7 cellular contexts compared by ENCODE assay signal in the genomic region with DNA sequence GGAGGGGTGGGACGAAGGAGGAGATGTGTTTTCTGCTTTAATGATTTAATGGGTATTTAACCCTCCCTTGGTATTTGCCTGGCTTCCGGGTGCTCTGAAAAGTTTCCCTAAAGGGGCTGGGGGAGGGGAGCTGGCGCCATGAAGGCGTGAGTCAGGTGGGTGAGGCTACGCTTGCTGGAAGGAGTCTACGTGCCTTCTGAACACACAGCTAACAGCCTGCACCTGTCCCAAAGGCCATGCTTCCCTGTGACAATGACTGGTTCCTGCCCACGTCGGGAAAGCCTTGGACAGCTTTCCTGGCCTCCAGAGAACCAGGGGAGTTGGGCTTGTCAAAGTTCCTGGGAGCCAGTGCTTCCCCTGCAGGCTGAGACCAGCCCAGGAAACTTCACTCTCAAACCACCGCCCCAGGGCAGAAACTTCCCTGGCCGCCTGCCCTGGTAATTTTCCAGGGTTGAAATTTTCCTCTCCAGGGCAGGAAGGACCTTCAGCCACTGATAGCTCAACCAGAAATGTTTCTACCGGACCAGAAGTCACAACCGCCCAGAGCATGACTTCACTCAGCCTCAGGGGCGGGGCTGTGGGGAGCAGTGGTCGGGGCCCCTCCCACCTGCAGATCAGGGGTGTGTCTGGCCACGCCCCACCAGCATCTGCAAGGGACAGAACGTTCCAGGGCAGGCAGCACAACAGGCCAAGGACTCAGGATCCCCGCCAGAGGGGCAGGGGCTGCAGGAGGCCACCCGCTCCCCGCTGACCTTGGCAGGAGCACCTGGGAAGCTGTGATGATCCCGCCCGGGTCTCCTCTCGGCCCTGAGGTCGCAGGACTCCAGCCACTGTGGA. TPM values are rescaled to one million over a fixed set of nuclear protein-coding genes. Genes with fewer than 3 reads are reported as not detected.
DNase-seq lines count a peak whose midpoint lies in the region; ATAC-seq, FAIRE-seq and TF ChIP-seq lines count a peak whose summit lies in the region.

No MANE protein-coding gene starts in this region.

- H3K4me3 ChIP-seq in WERI-Rb-1 (ENCODE audit: low read depth, low read length) = no peak overlapping the region
- no peak overlapping the region for H3K4me3 ChIP-seq in bronchial epithelial cell (ENCODE audit: low read depth, low read length)

- H3K27ac ChIP-seq in WERI-Rb-1 = peak overlapping the region; percentile 43; the same call in 1 of the 2 replicates

- H3K4me3 Mint-ChIP-seq in HFFc6 = peak overlapping the region; percentile 73

- no peaks in the 10 kb centered on the region for H3K36me3 Mint-ChIP-seq in HFFc6 (ENCODE audit: low read depth)

- H3K9me3 Mint-ChIP-seq in HFFc6 = no peaks in the 10 kb centered on the region

- TF ChIP-seq POLR2A in GM15510 (IDR thresholded peaks at IDR 0.05; ENCODE audit: borderline replicate concordance, extremely low read depth, insufficient read length) = peak; percentile 63

- H3K27me3 Mint-ChIP-seq in HFFc6 (ENCODE audit: insufficient read depth) = no peaks in the 10 kb centered on the region; the same call in none of the 2 replicates

- H3K27me3 ChIP-seq in WERI-Rb-1 (ENCODE audit: insufficient read depth, low read depth, severe bottlenecking) (no peaks in the 10 kb centered on the region), bronchial epithelial cell (ENCODE audit: control insufficient read depth, insufficient read depth, low read length) (no peaks in the 10 kb centered on the region)

- peak overlapping the region; percentile 98 for H3K27ac Mint-ChIP-seq in HFFc6

- DNase-seq in HFFc6 (peak; percentile 97), MV-4-11 (lab: John Stamatoyannopoulos, UW) (peak; percentile 93), WERI-Rb-1 (peak; percentile 90), bronchial epithelial cell (ENCODE audit: low read depth) (peak; percentile 84), left colon (peak; percentile 97)
- peak; percentile 85 for DNase-seq in stimulated activated CD4-positive, alpha-beta T cell treated with anti-CD3 and anti-CD28 coated beads, Interleukin-4, amount 100 ng/mL, for 24 hours

- H3K9me3 ChIP-seq in WERI-Rb-1 (ENCODE audit: severe bottlenecking) = no peaks in the 10 kb centered on the region

- intact Hi-C loops in left colon (cut with DNase I, micrococcal nuclease) = no loop called here

- FAIRE-seq in bronchial epithelial cell (lab: Jason Lieb, UNC) = no peak

- ATAC-seq in left colon = peak; percentile 91

- H3K36me3 ChIP-seq in WERI-Rb-1 (no peaks in the 10 kb centered on the region), bronchial epithelial cell (ENCODE audit: control insufficient read depth, insufficient read depth, low read length) (no peaks in the 10 kb centered on the region)

- H3K4me1 Mint-ChIP-seq in HFFc6 (ENCODE audit: low read depth) = peaks cover 22% of the 10 kb centered on the region

- no peak for TF ChIP-seq CTCF in HFFc6 (IDR thresholded peaks at IDR 0.05)
- no peak for TF ChIP-seq CTCF in WERI-Rb-1 (IDR thresholded peaks at IDR 0.05; ENCODE audit: low read depth, low read length)
- no peak for TF ChIP-seq CTCF in bronchial epithelial cell (IDR thresholded peaks at IDR 0.05; ENCODE audit: insufficient read depth, low read length, severe bottlenecking)

RNA-seq across cellular contexts. Expression of a gene that starts 18.6 kb away (rescaled TPM):
- total RNA-seq in HFFc6 (2021; fragmentation: NEBNext Ultra II Directional; extraction: Animal tissue kit (Norgen Biotek cat#: 25700)) = 1 to 10 TPM; 2.7 to 6.5 (median 3.4) TPM
- 1.6 and 4.7 TPM in 2 replicates for total RNA-seq in bronchial epithelial cell
- 10 to 100 TPM; 15.0 to 22.2 TPM for total RNA-seq in left colon
